Comparison of ENCODE assay signal across 10 cellular contexts in the genomic region with DNA sequence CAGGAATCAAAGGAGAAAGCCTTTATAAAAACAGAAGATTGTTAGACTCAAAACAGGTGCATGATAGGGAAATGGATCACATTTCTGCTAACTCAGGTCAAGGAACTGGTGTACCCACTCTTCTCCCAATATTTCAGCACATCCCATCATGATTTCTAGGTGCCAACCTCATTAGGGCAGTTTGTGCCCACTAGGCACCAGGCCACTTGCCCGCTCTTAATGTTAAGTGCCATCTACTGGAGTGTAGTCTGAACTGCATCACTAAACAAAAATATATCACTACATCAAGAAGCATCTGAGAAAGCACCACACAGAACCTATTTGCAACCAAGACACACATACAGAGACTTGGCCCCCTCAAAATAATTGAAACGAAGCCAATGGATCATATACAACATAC.
A peak's percentile ranks its signal among the peaks of the same experiment; 100 is the strongest.
DNase-seq lines count a peak whose midpoint lies in the region; ATAC-seq and TF ChIP-seq lines count a peak whose summit lies in the region.
"Had no signal": no experiment of that assay in that cellular context is flagged by ENCODE, and none has a peak within 500 bp of the region (broad histone marks: within the 10 kb centered on the region; RNA-seq: fewer than 3 reads in every experiment).

No MANE protein-coding gene starts in this region.

- WGBS in hepatocyte (ENCODE audit: low lambda C conversion rate, missing lambda C conversion rate) = 76% methylated on average over 2 of the region's 2 CpGs
- WGBS in stomach, 5 donors = 77 to 83% (median 80%) methylated on average over 2 of the region's 2 CpGs

- H3K4me3 ChIP-seq in HCT116 (replicated peaks in 1 of 2; ENCODE audit: low read depth in 1 of 2, low read length in 2 of 2) (no peak overlapping the region), hepatocyte (no peak overlapping the region), stomach (no peak overlapping the region)

- H2AFZ ChIP-seq in HCT116 (ENCODE audit: low read depth, low read length, poor library complexity, severe bottlenecking) = no peak overlapping the region
- no peak overlapping the region for H2AFZ ChIP-seq in hepatocyte

- peaks cover 2% of the 10 kb centered on the region for H3K9me3 Mint-ChIP-seq in Calu3 (ENCODE audit: low read depth, unreplicated experiment)
- peaks cover 6% of the 10 kb centered on the region for H3K9me3 Mint-ChIP-seq in activated naive CD4-positive, alpha-beta T cell treated with anti-CD3 and anti-CD28 coated beads, Interleukin-2, amount 10 ng/mL, durations not matched to agents 7 days and 5 days

- DNase-seq in Calu3 = no peak
- peak; percentile 16 for DNase-seq in HCT116 (ENCODE audit: low read depth, low spot score)
- DNase-seq in SK-MEL-5 (ENCODE audit: low read depth, low spot score) = peak; percentile 45
- no peak for DNase-seq in hepatocyte (ENCODE audit: low spot score)
- no peak for DNase-seq in SHP77 (lab: John Stamatoyannopoulos, UW)
- DNase-seq in ecto neural progenitor cell (ENCODE audit: low spot score) = no peak
- DNase-seq in activated naive CD4-positive, alpha-beta T cell treated with anti-CD3 and anti-CD28 coated beads, Interleukin-2, amount 10 ng/mL, durations not matched to agents 7 days and 5 days = no peak
- no peak for DNase-seq in stomach
- DNase-seq: NCI-H1417 treated with DMSO at 0.1 percent for 48 hours, nucleus accumbens had no signal

- intact Hi-C loops in Calu3 (cut with micrococcal nuclease; ENCODE audit: unreplicated experiment) = no loop called here
- intact Hi-C loops in HCT116 (cut with micrococcal nuclease) = loop anchor here (10.0 kb wide), 1 partner anchor 1809 kb away; no protein-coding TSS in a partner anchor
- intact Hi-C loops in stomach (cut with DNase I; ENCODE audit: low total_unique reads) = no loop called here

- H4K20me1 ChIP-seq in HCT116 (ENCODE audit: insufficient read depth) (no peaks in the 10 kb centered on the region), hepatocyte (ENCODE audit: insufficient read depth, poor library complexity, severe bottlenecking) (no peaks in the 10 kb centered on the region)

- H3K27me3 ChIP-seq in HCT116 (ENCODE audit: insufficient read depth, low read length) (no peaks in the 10 kb centered on the region), hepatocyte (no peaks in the 10 kb centered on the region), stomach (no peaks in the 10 kb centered on the region)

- peak; percentile 49 for TF ChIP-seq RAD21 in HCT116 (IDR thresholded peaks at IDR 0.05; ENCODE audit: low read depth)

- no peak overlapping the region for H3K27ac ChIP-seq in HCT116 (ENCODE audit: low read depth, low read length)
- no peak overlapping the region for H3K27ac ChIP-seq in hepatocyte
- H3K27ac ChIP-seq in stomach = no peak overlapping the region

- BruUV-seq in Calu3 (replicated peaks; lab: Mats Ljungman, UMichigan) (no TSS peak), HCT116 (replicated peaks; lab: Mats Ljungman, UMichigan) (no TSS peak)

- H3K79me2 ChIP-seq in HCT116 (ENCODE audit: insufficient read depth, low read length) (no peaks in the 10 kb centered on the region), hepatocyte (no peaks in the 10 kb centered on the region)

- H3K4me3 Mint-ChIP-seq in Calu3 (ENCODE audit: low read depth, unreplicated experiment) = no peak overlapping the region
- H3K4me3 Mint-ChIP-seq in activated naive CD4-positive, alpha-beta T cell treated with anti-CD3 and anti-CD28 coated beads, Interleukin-2, amount 10 ng/mL, durations not matched to agents 7 days and 5 days = no peak overlapping the region

- TF ChIP-seq CTCF in Calu3 (IDR thresholded peaks at IDR 0.05; ENCODE audit: unreplicated experiment) (peak; percentile 16), HCT116 (IDR thresholded peaks at IDR 0.05 in 2 of 3, conservative IDR thresholded peaks at IDR 0.05 in 1 of 3; ENCODE audit: borderline replicate concordance in 1 of 3, insufficient read depth in 1 of 3, low read depth in 2 of 3, low read length in 2 of 3) (peak; percentile 14 to 64 (median 50); a peak in 3 of 6 replicates), hepatocyte (IDR thresholded peaks at IDR 0.05; ENCODE audit: poor library complexity) (peak; percentile 7), stomach (IDR thresholded peaks at IDR 0.05) (no peak)

- H3K36me3 Mint-ChIP-seq in Calu3 (ENCODE audit: insufficient read depth, unreplicated experiment) = no peaks in the 10 kb centered on the region
- H3K36me3 Mint-ChIP-seq in activated naive CD4-positive, alpha-beta T cell treated with anti-CD3 and anti-CD28 coated beads, Interleukin-2, amount 10 ng/mL, durations not matched to agents 7 days and 5 days = no peaks in the 10 kb centered on the region

- POLR2A ChIA-PET in HCT116 (lab: Charles Lee) = no interaction called here

- H3K36me3 ChIP-seq in HCT116 (ENCODE audit: control insufficient read depth in 1 of 2, insufficient read depth in 2 of 2, low read length in 2 of 2) = no peaks in the 10 kb centered on the region
- no peaks in the 10 kb centered on the region for H3K36me3 ChIP-seq in hepatocyte (replicated peaks; ENCODE audit: insufficient read depth, low read depth)
- no peaks in the 10 kb centered on the region for H3K36me3 ChIP-seq in stomach

- no peak for TF ChIP-seq EP300 in stomach (IDR thresholded peaks at IDR 0.05)

- H3K27ac Mint-ChIP-seq in Calu3 (ENCODE audit: unreplicated experiment) = no peak overlapping the region
- H3K27ac Mint-ChIP-seq in activated naive CD4-positive, alpha-beta T cell treated with anti-CD3 and anti-CD28 coated beads, Interleukin-2, amount 10 ng/mL, durations not matched to agents 7 days and 5 days = no peak overlapping the region

- TF ChIP-seq POLR2A in HCT116 (IDR thresholded peaks at IDR 0.05; ENCODE audit: borderline replicate concordance, extremely low read depth, insufficient read depth, insufficient read length) (no peak), stomach (IDR thresholded peaks at IDR 0.05) (no peak)

- in situ Hi-C loops in SK-MEL-5 (cut with HindIII; ENCODE audit: low pct_unique_long_range_greater_than_20kb, low sequenced_read_pairs) = no loop called here

- H3K4me1 ChIP-seq in HCT116 (ENCODE audit: control insufficient read depth in 1 of 2, insufficient read depth in 2 of 2, low read length in 2 of 2) = no peaks in the 10 kb centered on the region
- H3K4me1 ChIP-seq in hepatocyte (ENCODE audit: insufficient read depth) = no peaks in the 10 kb centered on the region
- no peaks in the 10 kb centered on the region for H3K4me1 ChIP-seq in stomach

- H3K9me2 ChIP-seq in HCT116 (ENCODE audit: insufficient read depth) (no peaks in the 10 kb centered on the region), hepatocyte (replicated peaks; ENCODE audit: insufficient read depth) (no peaks in the 10 kb centered on the region)

- no peaks in the 10 kb centered on the region for H3K27me3 Mint-ChIP-seq in Calu3 (ENCODE audit: unreplicated experiment)
- no peaks in the 10 kb centered on the region for H3K27me3 Mint-ChIP-seq in activated naive CD4-positive, alpha-beta T cell treated with anti-CD3 and anti-CD28 coated beads, Interleukin-2, amount 10 ng/mL, durations not matched to agents 7 days and 5 days

- no peak overlapping the region for H3K9ac ChIP-seq in HCT116 (ENCODE audit: low read length)

- H3K4me2 ChIP-seq in HCT116 (ENCODE audit: low read length) = no peak overlapping the region
- no peak overlapping the region for H3K4me2 ChIP-seq in hepatocyte

- CTCF ChIA-PET in Calu3 (lab: Charles Lee) (no interaction called here), HCT116 (lab: Charles Lee) (interaction anchor here (0.6 kb wide), 1 partner anchor 1050 kb away, joined by 3 read pairs; no protein-coding TSS in a partner anchor)
- CTCF ChIA-PET in activated naive CD4-positive, alpha-beta T cell treated with anti-CD3 and anti-CD28 coated beads, Interleukin-2, amount 10 ng/mL, durations not matched to agents 7 days and 5 days (lab: Charles Lee) = no interaction called here

- H3K4me1 Mint-ChIP-seq in Calu3 (ENCODE audit: low read depth, unreplicated experiment) = no peaks in the 10 kb centered on the region
- no peaks in the 10 kb centered on the region for H3K4me1 Mint-ChIP-seq in activated naive CD4-positive, alpha-beta T cell treated with anti-CD3 and anti-CD28 coated beads, Interleukin-2, amount 10 ng/mL, durations not matched to agents 7 days and 5 days

- H3K9me3 ChIP-seq in HCT116 (ENCODE audit: control insufficient read depth in 1 of 2, insufficient read depth in 1 of 2, low read depth in 1 of 2, low read length in 2 of 2) = no peaks in the 10 kb centered on the region
- no peaks in the 10 kb centered on the region for H3K9me3 ChIP-seq in hepatocyte (ENCODE audit: low read depth)
- H3K9me3 ChIP-seq in stomach = peaks cover 4 to 28% (median 11%) of the 10 kb centered on the region in 4 donors

- ATAC-seq in HCT116 = peak; percentile 82

- RAD21 ChIA-PET in HCT116 (lab: Charles Lee; ENCODE audit: low non-redundant PET in 1 of 2, low total read pairs in 2 of 2, uncharacterized antibody in 2 of 2, unreplicated experiment in 2 of 2) = no interaction called here

TF ChIP-seq in HCT116, 20 proteins besides CTCF, POLR2A, EP300 and RAD21 (continues in another document):
- TF ChIP-seq SIN3A (IDR thresholded peaks at IDR 0.05; ENCODE audit: low read depth) (no peak), EGR1 (IDR thresholded peaks at IDR 0.05; ENCODE audit: low read depth) (no peak), FOSL1 (IDR thresholded peaks at IDR 0.05; ENCODE audit: low read depth) (no peak), TCF7L2 (IDR thresholded peaks at IDR 0.05; ENCODE audit: borderline replicate concordance, extremely low read depth, insufficient read depth, insufficient read length) (no peak), YY1 (IDR thresholded peaks at IDR 0.05; ENCODE audit: extremely low read depth, insufficient replicate concordance, low read depth, low read length) (no peak), EZH2 (IDR thresholded peaks at IDR 0.05) (no peak), ZNF274 (IDR thresholded peaks at IDR 0.05; ENCODE audit: low read depth, low read length) (no peak), SRF (IDR thresholded peaks at IDR 0.05; ENCODE audit: low read depth) (no peak), EZH2phosphoT487 (IDR thresholded peaks at IDR 0.05; ENCODE audit: borderline replicate concordance) (no peak), SP1 (IDR thresholded peaks at IDR 0.05; ENCODE audit: low read depth) (no peak), JUND (IDR thresholded peaks at IDR 0.05) (no peak), ZFX (IDR thresholded peaks at IDR 0.05) (no peak), CBX3 (IDR thresholded peaks at IDR 0.05; ENCODE audit: low read depth) (no peak), CEBPB (IDR thresholded peaks at IDR 0.05; ENCODE audit: low read depth) (no peak)
- TF ChIP-seq, protein P1, sequence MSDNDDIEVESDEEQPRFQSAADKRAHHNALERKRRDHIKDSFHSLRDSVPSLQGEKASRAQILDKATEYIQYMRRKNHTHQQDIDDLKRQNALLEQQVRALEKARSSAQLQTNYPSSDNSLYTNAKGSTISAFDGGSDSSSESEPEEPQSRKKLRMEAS (IDR thresholded peaks at IDR 0.05) = no peak

Comparison
In these comparisons a context has a peak if more than half of its experiments do, and no peak if none do; other contexts are left out.
1. DNase-seq: peak in HCT116 (single experiment) and SK-MEL-5 (single experiment); none in Calu3 (single experiment), hepatocyte (single experiment), SHP77 (0 of 2), ecto neural progenitor cell (single experiment), activated naive CD4-positive, alpha-beta T cell treated with anti-CD3 and anti-CD28 coated beads, Interleukin-2, amount 10 ng/mL, durations not matched to agents 7 days and 5 days (single experiment) and stomach (single experiment).
2. CTCF ChIP-seq: peak in Calu3 (single experiment), HCT116 (3 of 3) and hepatocyte (single experiment); none in stomach (0 of 7).